17 cellular contexts compared by ENCODE assay signal in the genomic region with DNA sequence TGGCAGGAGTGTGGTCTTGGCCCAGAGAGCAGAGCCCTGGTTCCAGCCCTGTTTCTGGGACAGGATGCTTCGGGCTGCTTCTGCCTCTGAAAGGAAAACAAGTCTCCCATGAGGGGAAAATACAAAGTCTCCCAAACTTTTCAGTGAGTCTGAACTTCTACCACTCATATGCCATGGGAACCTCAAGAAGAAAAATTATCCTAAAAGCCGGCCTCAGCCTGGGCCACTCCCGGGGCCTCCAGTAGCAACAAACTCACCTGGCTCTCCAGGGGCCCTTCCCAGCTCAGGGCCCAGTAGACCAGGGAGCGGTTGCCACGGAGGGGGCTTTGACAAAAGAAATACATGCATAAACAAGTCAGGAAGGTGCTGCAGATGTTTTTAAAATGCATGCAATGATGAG.
DNase-seq lines count a peak whose midpoint lies in the region; ATAC-seq and TF ChIP-seq lines count a peak whose summit lies in the region.
"Had no signal": no experiment of that assay in that cellular context is flagged by ENCODE, and none has a peak within 500 bp of the region (broad histone marks: within the 10 kb centered on the region; RNA-seq: fewer than 3 reads in every experiment).

No MANE protein-coding gene starts in this region.

- no peaks in the 10 kb centered on the region for H3K4me1 Mint-ChIP-seq in osteocyte (ENCODE audit: unreplicated experiment)
- H3K4me1 Mint-ChIP-seq: IgD-negative memory B cell had no signal

- no peak overlapping the region for H3K4me3 Mint-ChIP-seq in osteocyte (ENCODE audit: unreplicated experiment)
- H3K4me3 Mint-ChIP-seq: IgD-negative memory B cell had no signal

- H3K27ac ChIP-seq in right atrium auricular region, result no peak overlapping the region
- H3K27ac ChIP-seq: KMS-11 had no signal

- H3K4me1 ChIP-seq in right atrium auricular region, result no peaks in the 10 kb centered on the region

- no peaks in the 10 kb centered on the region for H3K27me3 ChIP-seq in right atrium auricular region

- DNase-seq in right atrium auricular region (ENCODE audit: low spot score) (peak; percentile 50), Right ventricle myocardium superior (no peak), ecto neural progenitor cell (ENCODE audit: low spot score) (peak; percentile 29), osteocyte (ENCODE audit: extremely low spot score, unreplicated experiment) (peak; percentile 68), cerebellar cortex (ENCODE audit: low spot score) (no peak), NCI-H82 (lab: John Stamatoyannopoulos, UW) (no peak)
- DNase-seq: Calu3, DND-41, NCI-H1048, NCI-H1694, NCI-H2029 treated with DMSO at 0.1 percent for 48 hours, NCI-H526 treated with DMSO at 0.1 percent for 48 hours, RPMI8226, SHP77 had no signal

- TF ChIP-seq CTCF in right atrium auricular region (IDR thresholded peaks at IDR 0.05) (no peak), osteocyte (IDR thresholded peaks at IDR 0.05) (no peak)

- H3K36me3 ChIP-seq in right atrium auricular region, result no peaks in the 10 kb centered on the region

- H3K9me3 ChIP-seq in right atrium auricular region, result no peaks in the 10 kb centered on the region

- intact Hi-C loops in Right ventricle myocardium superior (cut with DNase I), result no loop called here

- H3K27me3 Mint-ChIP-seq in osteocyte (ENCODE audit: unreplicated experiment), result no peaks in the 10 kb centered on the region

- H3K9me3 Mint-ChIP-seq in osteocyte (ENCODE audit: unreplicated experiment), result no peaks in the 10 kb centered on the region
- H3K9me3 Mint-ChIP-seq: IgD-negative memory B cell had no signal

- no peaks in the 10 kb centered on the region for H3K36me3 Mint-ChIP-seq in osteocyte (ENCODE audit: unreplicated experiment)
- H3K36me3 Mint-ChIP-seq: IgD-negative memory B cell had no signal

- H3K27ac Mint-ChIP-seq in osteocyte (ENCODE audit: unreplicated experiment), result no peak overlapping the region
- H3K27ac Mint-ChIP-seq: IgD-negative memory B cell had no signal

- H3K4me3 ChIP-seq in right atrium auricular region, result no peak overlapping the region

- ATAC-seq in Right ventricle myocardium superior (ENCODE audit: poor library complexity) (no peak), GM21360 (IDR thresholded peaks at IDR 0.05; ENCODE audit: unreplicated experiment) (no peak)

Comparison
In these comparisons a context has a peak if more than half of its experiments do, and no peak if none do; other contexts are left out.
1. DNase-seq: peak in right atrium auricular region (single experiment), ecto neural progenitor cell (single experiment) and osteocyte (single experiment); none in Right ventricle myocardium superior (single experiment), cerebellar cortex (single experiment) and NCI-H82 (single experiment).